9 cellular contexts compared by ENCODE assay signal in the genomic region with DNA sequence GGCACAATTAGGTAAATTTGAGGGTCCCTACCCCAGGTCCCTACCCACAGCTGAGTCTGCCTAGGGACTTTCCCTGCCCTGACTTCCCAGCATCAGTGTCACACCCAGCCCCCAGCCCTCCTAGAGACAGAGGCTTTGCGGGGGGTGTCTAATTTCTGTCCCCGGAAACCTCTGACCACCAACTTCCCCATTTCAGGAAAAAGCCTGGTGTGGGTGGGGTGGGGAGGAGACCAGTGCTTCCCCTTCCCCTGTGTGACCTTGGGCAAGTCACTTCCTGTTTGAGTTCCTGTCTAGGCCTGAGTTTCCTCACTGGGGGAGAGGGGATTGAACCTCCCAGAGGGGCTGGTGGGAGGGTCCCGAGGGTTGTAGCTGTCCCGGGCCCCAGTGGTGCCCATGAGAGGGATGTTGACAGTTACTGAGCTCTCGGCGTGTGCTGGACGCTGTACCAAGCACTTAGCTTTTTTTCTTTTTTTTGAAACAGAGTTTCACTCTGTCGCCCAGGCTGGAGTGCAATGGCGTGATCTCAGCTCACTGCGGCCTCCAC. TPM values are rescaled to one million over a fixed set of nuclear protein-coding genes. Genes with fewer than 3 reads are reported as not detected.
A peak's percentile ranks its signal among the peaks of the same experiment; 100 is the strongest.
DNase-seq lines count a peak whose midpoint lies in the region; ATAC-seq, FAIRE-seq and TF ChIP-seq lines count a peak whose summit lies in the region.
"Had no signal": no experiment of that assay in that cellular context is flagged by ENCODE, and none has a peak within 500 bp of the region (broad histone marks: within the 10 kb centered on the region; RNA-seq: fewer than 3 reads in every experiment).

No MANE protein-coding gene starts in this region.

- H3K27me3 Mint-ChIP-seq in type B pancreatic cell: no peaks in the 10 kb centered on the region

- no peaks in the 10 kb centered on the region for H3K36me3 Mint-ChIP-seq in type B pancreatic cell

- DNase-seq in RWPE2 (ENCODE audit: low spot score) (no peak), esophagus squamous epithelium (lab: John Stamatoyannopoulos, UW) (no peak), small intestine (peak; percentile 59), WERI-Rb-1 (no peak), type B pancreatic cell (ENCODE audit: extremely low spot score, unreplicated experiment) (no peak)

- no peaks in the 10 kb centered on the region for H3K9me3 ChIP-seq in RWPE2 (ENCODE audit: severe bottlenecking)
- no peaks in the 10 kb centered on the region for H3K9me3 ChIP-seq in esophagus squamous epithelium
- no peaks in the 10 kb centered on the region for H3K9me3 ChIP-seq in small intestine (ENCODE audit: control insufficient read depth, low read depth)
- no peaks in the 10 kb centered on the region for H3K9me3 ChIP-seq in WERI-Rb-1 (ENCODE audit: severe bottlenecking)

- H3K36me3 ChIP-seq in RWPE2 (ENCODE audit: low read depth) (peaks cover 78% of the 10 kb centered on the region), esophagus squamous epithelium (peaks cover 0 to 43% (median 22%) of the 10 kb centered on the region in 3 donors), small intestine (ENCODE audit: control insufficient read depth in 2 of 2, insufficient read depth in 2 of 2, low read length in 2 of 2) (peaks cover 0 to 7% of the 10 kb centered on the region in 2 donors), WERI-Rb-1 (peaks cover 20% of the 10 kb centered on the region)

- H3K4me3 ChIP-seq in RWPE2 (ENCODE audit: severe bottlenecking): no peak overlapping the region
- H3K4me3 ChIP-seq in esophagus squamous epithelium: no peak overlapping the region
- no peak overlapping the region for H3K4me3 ChIP-seq in small intestine (ENCODE audit: low read depth in 1 of 2, low read length in 2 of 2)
- no peak overlapping the region for H3K4me3 ChIP-seq in WERI-Rb-1 (ENCODE audit: low read depth, low read length)

- H3K9me3 Mint-ChIP-seq in type B pancreatic cell: no peaks in the 10 kb centered on the region
- H3K9me3 Mint-ChIP-seq: nephron had no signal

- FAIRE-seq in small intestine (lab: Jason Lieb, UNC): no peak

- peaks cover 5% of the 10 kb centered on the region for H3K4me1 Mint-ChIP-seq in type B pancreatic cell (ENCODE audit: unreplicated experiment)

- 62 to 63% methylated on average over 8 to 10 of the region's 10 CpGs for WGBS in esophagus squamous epithelium, 2 donors
- 41 to 50% (median 42%) methylated on average over 10 of the region's 10 CpGs for WGBS in small intestine, 3 donors

- TF ChIP-seq CTCF in RWPE2 (IDR thresholded peaks at IDR 0.05; ENCODE audit: poor library complexity, severe bottlenecking) (no peak), esophagus squamous epithelium (IDR thresholded peaks at IDR 0.05) (no peak), WERI-Rb-1 (IDR thresholded peaks at IDR 0.05; ENCODE audit: low read depth, low read length) (no peak), type B pancreatic cell (conservative IDR thresholded peaks at IDR 0.05) (no peak)

- H3K4me3 Mint-ChIP-seq in type B pancreatic cell: no peak overlapping the region
- H3K4me3 Mint-ChIP-seq: nephron had no signal

- no peak overlapping the region for H3K27ac Mint-ChIP-seq in type B pancreatic cell
- H3K27ac Mint-ChIP-seq: nephron had no signal

- peak overlapping the region; percentile 45 for H3K27ac ChIP-seq in RWPE2 (ENCODE audit: poor library complexity, severe bottlenecking)
- H3K27ac ChIP-seq in esophagus squamous epithelium: peak overlapping the region; percentile 43 to 82 (median 62)
- H3K27ac ChIP-seq in small intestine (ENCODE audit: low read depth in 1 of 2, low read length in 1 of 2): peak overlapping the region; percentile 88 to 94
- no peak overlapping the region for H3K27ac ChIP-seq in WERI-Rb-1

- no peaks in the 10 kb centered on the region for H3K27me3 ChIP-seq in RWPE2 (ENCODE audit: insufficient read depth, poor library complexity, severe bottlenecking)
- H3K27me3 ChIP-seq in esophagus squamous epithelium: no peaks in the 10 kb centered on the region
- no peaks in the 10 kb centered on the region for H3K27me3 ChIP-seq in small intestine (ENCODE audit: control insufficient read depth in 2 of 2, insufficient read depth in 2 of 2, low read length in 2 of 2)
- no peaks in the 10 kb centered on the region for H3K27me3 ChIP-seq in WERI-Rb-1 (ENCODE audit: insufficient read depth, low read depth, severe bottlenecking)

- H3K4me1 ChIP-seq in RWPE2 (ENCODE audit: insufficient read depth, poor library complexity, severe bottlenecking) (peaks cover 17% of the 10 kb centered on the region), esophagus squamous epithelium (peaks cover 31 to 64% (median 37%) of the 10 kb centered on the region in 3 donors), small intestine (ENCODE audit: control insufficient read depth in 2 of 2, insufficient read depth in 1 of 2, low read depth in 1 of 2, low read length in 1 of 2) (peaks cover 9 to 16% of the 10 kb centered on the region in 2 donors)

- peak; percentile 12 for TF ChIP-seq POLR2A in GM19193 (IDR thresholded peaks at IDR 0.05; ENCODE audit: extremely low read depth, insufficient read depth, insufficient read length)
- TF ChIP-seq POLR2A in esophagus squamous epithelium (IDR thresholded peaks at IDR 0.05): no peak

- intact Hi-C loops in esophagus squamous epithelium (cut with DNase I): no loop called here

- no peak for ATAC-seq in RWPE2 (ENCODE audit: low read depth)
- no peak for ATAC-seq in GM18861 (IDR thresholded peaks at IDR 0.05; ENCODE audit: unreplicated experiment)
- ATAC-seq in HG03460 (IDR thresholded peaks at IDR 0.05; ENCODE audit: unreplicated experiment): no peak

RNA-seq across cellular contexts. Expression of a gene that starts 7.9 kb away (rescaled TPM):
- total RNA-seq in esophagus squamous epithelium (10 to 100 TPM; 39.2 to 82.9 (median 52.7) TPM), type B pancreatic cell (ENCODE audit: low replicate concordance) (51.9 and 73.0 TPM in 2 replicates)
- polyA plus RNA-seq in small intestine: 100 to 1,000 TPM in 2 of 3 donors, 10 to 100 TPM in 1; 93.2 to 132 (median 128) TPM

RNA-seq across cellular contexts. Expression of a gene that starts 16.9 kb away (rescaled TPM):
- 1 to 10 TPM; 1.8 to 6.7 (median 4.0) TPM for total RNA-seq in esophagus squamous epithelium
- 1 to 10 TPM; 1.3 to 1.9 (median 1.8) TPM for polyA plus RNA-seq in small intestine
- total RNA-seq in type B pancreatic cell (ENCODE audit: low replicate concordance): 0.48 TPM in 1 of 2 replicates, not detected in the other

RNA-seq across cellular contexts. Expression of a gene that starts 18.3 kb away (rescaled TPM):
- total RNA-seq in esophagus squamous epithelium (1 to 10 TPM; 1.9 to 7.2 (median 4.2) TPM), type B pancreatic cell (ENCODE audit: low replicate concordance) (11.9 and 13.0 TPM in 2 replicates)
- polyA plus RNA-seq in small intestine: 1 to 10 TPM; 1.6 to 9.1 (median 1.9) TPM

RNA-seq across cellular contexts. Expression of a gene that starts 47.4 kb away (rescaled TPM):
- total RNA-seq in esophagus squamous epithelium (1 to 10 TPM; 1.7 to 4.6 (median 2.5) TPM), type B pancreatic cell (ENCODE audit: low replicate concordance) (28.4 and 178 TPM in 2 replicates)
- polyA plus RNA-seq in small intestine: 10 to 100 TPM in 1 of 3 donors, 1 to 10 TPM in 1, under 1 TPM in 1; 0.89 to 19.0 (median 2.2) TPM
